Comparison of ENCODE assay signal across 1 cellular context in the genomic region with DNA sequence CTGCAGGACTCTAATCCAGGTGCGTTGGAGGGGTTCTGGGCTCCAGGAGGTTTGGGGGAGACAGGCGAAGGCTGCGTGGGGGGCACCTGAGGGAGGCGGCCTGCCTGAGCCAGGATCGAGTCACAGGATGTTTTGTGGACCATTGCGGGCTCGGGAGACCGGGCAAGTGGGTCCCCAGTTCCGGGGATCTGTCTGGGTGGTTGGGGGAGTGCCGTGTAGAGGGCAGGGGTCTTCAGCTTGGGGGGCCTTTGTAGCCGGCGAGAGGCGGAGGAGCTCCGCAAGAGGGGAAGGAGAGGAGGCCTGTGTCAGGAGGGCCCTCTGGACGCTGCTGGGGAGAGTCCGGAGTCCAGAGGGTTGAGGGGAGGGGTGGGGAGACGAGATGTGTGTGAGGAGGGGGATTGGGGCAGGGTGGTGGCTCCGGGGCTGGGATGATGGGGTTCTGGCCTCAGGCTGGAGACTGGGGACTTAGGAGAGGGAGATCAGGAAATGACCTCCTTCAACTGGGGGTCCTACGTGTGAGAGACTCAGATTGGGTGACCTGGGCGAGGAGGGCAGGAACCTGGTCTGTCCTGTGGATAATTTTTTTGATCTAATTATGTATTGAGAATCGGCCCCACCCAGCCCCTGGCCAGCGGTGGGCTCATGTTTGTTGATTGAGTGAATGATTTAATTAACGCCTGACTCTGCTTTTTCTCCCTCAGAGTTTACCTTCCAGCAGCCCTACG.
TF ChIP-seq lines count a peak whose summit lies in the region.

No MANE protein-coding gene starts in this region.

TF ChIP-seq in HEK293, 187 proteins besides CTCF, POLR2A, EP300 and RAD21 (continued from another document):
- TF ChIP-seq ZXDB (tag by site-specific recombination; IDR thresholded peaks at IDR 0.05) (0 out of 2 replicates have a peak, but pooled peaks have one; percentile 34), ZBTB1 (tag by site-specific recombination; IDR thresholded peaks at IDR 0.05) (0 out of 2 replicates have a peak, but pooled peaks have one; percentile 15), REPIN1 (tag by site-specific recombination; IDR thresholded peaks at IDR 0.05; ENCODE audit: low read depth) (no peak), ZNF629 (tag by site-specific recombination; IDR thresholded peaks at IDR 0.05) (no peak), ZNF214 (tag by site-specific recombination; IDR thresholded peaks at IDR 0.05; ENCODE audit: borderline replicate concordance) (no peak), GLIS2 (tag by site-specific recombination; IDR thresholded peaks at IDR 0.05) (peak; percentile 73), ZNF140 (tag by site-specific recombination; IDR thresholded peaks at IDR 0.05) (no peak), ZNF391 (tag by site-specific recombination; IDR thresholded peaks at IDR 0.05; ENCODE audit: borderline replicate concordance, low read depth) (peak; percentile 37; the same call in 1 of the 2 replicates), ZNF621 (tag by site-specific recombination; IDR thresholded peaks at IDR 0.05) (no peak), ZNF791 (tag by site-specific recombination; IDR thresholded peaks at IDR 0.05) (no peak), ZNF341 (tag by site-specific recombination; IDR thresholded peaks at IDR 0.05; ENCODE audit: low read depth) (no peak), GLI4 (tag by site-specific recombination; IDR thresholded peaks at IDR 0.05) (no peak)
- TF ChIP-seq, protein P1, sequence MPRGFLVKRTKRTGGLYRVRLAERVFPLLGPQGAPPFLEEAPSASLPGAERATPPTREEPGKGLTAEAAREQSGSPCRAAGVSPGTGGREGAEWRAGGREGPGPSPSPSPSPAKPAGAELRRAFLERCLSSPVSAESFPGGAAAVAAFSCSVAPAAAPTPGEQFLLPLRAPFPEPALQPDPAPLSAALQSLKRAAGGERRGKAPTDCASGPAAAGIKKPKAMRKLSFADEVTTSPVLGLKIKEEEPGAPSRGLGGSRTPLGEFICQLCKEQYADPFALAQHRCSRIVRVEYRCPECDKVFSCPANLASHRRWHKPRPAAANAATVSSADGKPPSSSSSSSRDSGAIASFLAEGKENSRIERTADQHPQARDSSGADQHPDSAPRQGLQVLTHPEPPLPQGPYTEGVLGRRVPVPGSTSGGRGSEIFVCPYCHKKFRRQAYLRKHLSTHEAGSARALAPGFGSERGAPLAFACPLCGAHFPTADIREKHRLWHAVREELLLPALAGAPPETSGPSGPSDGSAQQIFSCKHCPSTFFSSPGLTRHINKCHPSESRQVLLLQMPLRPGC (tag by site-specific recombination; IDR thresholded peaks at IDR 0.05): 0 out of 2 replicates have a peak, but pooled peaks have one; percentile 23
- TF ChIP-seq, protein P2, sequence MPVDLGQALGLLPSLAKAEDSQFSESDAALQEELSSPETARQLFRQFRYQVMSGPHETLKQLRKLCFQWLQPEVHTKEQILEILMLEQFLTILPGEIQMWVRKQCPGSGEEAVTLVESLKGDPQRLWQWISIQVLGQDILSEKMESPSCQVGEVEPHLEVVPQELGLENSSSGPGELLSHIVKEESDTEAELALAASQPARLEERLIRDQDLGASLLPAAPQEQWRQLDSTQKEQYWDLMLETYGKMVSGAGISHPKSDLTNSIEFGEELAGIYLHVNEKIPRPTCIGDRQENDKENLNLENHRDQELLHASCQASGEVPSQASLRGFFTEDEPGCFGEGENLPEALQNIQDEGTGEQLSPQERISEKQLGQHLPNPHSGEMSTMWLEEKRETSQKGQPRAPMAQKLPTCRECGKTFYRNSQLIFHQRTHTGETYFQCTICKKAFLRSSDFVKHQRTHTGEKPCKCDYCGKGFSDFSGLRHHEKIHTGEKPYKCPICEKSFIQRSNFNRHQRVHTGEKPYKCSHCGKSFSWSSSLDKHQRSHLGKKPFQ (tag by site-specific recombination; IDR thresholded peaks at IDR 0.05): no peak
- TF ChIP-seq, protein P3, sequence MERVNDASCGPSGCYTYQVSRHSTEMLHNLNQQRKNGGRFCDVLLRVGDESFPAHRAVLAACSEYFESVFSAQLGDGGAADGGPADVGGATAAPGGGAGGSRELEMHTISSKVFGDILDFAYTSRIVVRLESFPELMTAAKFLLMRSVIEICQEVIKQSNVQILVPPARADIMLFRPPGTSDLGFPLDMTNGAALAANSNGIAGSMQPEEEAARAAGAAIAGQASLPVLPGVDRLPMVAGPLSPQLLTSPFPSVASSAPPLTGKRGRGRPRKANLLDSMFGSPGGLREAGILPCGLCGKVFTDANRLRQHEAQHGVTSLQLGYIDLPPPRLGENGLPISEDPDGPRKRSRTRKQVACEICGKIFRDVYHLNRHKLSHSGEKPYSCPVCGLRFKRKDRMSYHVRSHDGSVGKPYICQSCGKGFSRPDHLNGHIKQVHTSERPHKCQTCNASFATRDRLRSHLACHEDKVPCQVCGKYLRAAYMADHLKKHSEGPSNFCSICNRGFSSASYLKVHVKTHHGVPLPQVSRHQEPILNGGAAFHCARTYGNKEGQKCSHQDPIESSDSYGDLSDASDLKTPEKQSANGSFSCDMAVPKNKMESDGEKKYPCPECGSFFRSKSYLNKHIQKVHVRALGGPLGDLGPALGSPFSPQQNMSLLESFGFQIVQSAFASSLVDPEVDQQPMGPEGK (tag by site-specific recombination; IDR thresholded peaks at IDR 0.05): no peak
- TF ChIP-seq, protein P4, sequence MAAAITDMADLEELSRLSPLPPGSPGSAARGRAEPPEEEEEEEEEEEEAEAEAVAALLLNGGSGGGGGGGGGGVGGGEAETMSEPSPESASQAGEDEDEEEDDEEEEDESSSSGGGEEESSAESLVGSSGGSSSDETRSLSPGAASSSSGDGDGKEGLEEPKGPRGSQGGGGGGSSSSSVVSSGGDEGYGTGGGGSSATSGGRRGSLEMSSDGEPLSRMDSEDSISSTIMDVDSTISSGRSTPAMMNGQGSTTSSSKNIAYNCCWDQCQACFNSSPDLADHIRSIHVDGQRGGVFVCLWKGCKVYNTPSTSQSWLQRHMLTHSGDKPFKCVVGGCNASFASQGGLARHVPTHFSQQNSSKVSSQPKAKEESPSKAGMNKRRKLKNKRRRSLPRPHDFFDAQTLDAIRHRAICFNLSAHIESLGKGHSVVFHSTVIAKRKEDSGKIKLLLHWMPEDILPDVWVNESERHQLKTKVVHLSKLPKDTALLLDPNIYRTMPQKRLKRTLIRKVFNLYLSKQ (tag by site-specific recombination; IDR thresholded peaks at IDR 0.05; ENCODE audit: borderline replicate concordance): no peak
- TF ChIP-seq, protein P5, sequence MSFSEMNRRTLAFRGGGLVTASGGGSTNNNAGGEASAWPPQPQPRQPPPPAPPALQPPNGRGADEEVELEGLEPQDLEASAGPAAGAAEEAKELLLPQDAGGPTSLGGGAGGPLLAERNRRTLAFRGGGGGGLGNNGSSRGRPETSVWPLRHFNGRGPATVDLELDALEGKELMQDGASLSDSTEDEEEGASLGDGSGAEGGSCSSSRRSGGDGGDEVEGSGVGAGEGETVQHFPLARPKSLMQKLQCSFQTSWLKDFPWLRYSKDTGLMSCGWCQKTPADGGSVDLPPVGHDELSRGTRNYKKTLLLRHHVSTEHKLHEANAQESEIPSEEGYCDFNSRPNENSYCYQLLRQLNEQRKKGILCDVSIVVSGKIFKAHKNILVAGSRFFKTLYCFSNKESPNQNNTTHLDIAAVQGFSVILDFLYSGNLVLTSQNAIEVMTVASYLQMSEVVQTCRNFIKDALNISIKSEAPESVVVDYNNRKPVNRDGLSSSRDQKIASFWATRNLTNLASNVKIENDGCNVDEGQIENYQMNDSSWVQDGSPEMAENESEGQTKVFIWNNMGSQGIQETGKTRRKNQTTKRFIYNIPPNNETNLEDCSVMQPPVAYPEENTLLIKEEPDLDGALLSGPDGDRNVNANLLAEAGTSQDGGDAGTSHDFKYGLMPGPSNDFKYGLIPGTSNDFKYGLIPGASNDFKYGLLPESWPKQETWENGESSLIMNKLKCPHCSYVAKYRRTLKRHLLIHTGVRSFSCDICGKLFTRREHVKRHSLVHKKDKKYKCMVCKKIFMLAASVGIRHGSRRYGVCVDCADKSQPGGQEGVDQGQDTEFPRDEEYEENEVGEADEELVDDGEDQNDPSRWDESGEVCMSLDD (tag by site-specific recombination; IDR thresholded peaks at IDR 0.05): peak; percentile 94
